In genomic region chr10:110667620-110668343, GRCh38 we compare ENCODE assay signal across 1 cellular context.
A peak's percentile ranks its signal among the peaks of the same experiment; 100 is the strongest.
TF ChIP-seq lines count a peak whose summit lies in the region.

No MANE protein-coding gene starts in this region.

TF ChIP-seq in HEK293, 187 proteins besides CTCF, POLR2A, EP300 and RAD21 (continued from another document):
- 0 out of 2 replicates have a peak, but pooled peaks have one; percentile 39 for TF ChIP-seq ZNF692 (tag by site-specific recombination; IDR thresholded peaks at IDR 0.05)
- TF ChIP-seq HOXC10 (CRISPR knock-in tag; IDR thresholded peaks at IDR 0.05), result no peak
- TF ChIP-seq ZIC2 (tag by site-specific recombination; IDR thresholded peaks at IDR 0.05), result peak; percentile 34; the same call in 1 of the 2 replicates
- 0 out of 2 replicates have a peak, but pooled peaks have one; percentile 21 for TF ChIP-seq SCRT2 (tag by site-specific recombination; IDR thresholded peaks at IDR 0.05)
- no peak for TF ChIP-seq ZBTB17 (tag by site-specific recombination; IDR thresholded peaks at IDR 0.05)
